Comparison of ENCODE assay signal across 19 cellular contexts in the genomic region with DNA sequence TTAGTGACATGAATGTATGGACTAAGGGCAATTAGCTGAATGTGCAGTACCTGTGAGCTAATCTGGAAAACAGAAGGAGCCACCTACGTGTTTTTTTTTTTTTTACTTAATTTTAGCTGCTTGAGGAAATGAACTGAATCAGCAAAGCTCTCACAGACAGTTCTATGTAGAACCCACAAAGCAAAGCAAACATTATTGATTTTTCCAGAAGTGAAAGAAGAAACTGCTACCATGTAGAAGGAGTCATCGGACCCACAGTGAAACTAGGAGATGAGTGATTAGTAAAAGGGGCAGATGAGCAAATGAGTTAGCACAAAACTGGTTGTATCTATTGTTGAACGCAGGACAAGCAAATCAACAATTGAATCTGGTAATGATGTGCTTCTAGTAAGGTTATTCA.
"Had no signal": no experiment of that assay in that cellular context is flagged by ENCODE, and none has a peak within 500 bp of the region (broad histone marks: within the 10 kb centered on the region; RNA-seq: fewer than 3 reads in every experiment).

No MANE protein-coding gene starts in this region.

- H3K9me3 ChIP-seq: body of pancreas, gastroesophageal sphincter, ovary, psoas muscle, right atrium auricular region, suprapubic skin, tibial nerve had no signal

- H3K4me3 ChIP-seq: body of pancreas, cardiac muscle cell, gastroesophageal sphincter, ovary, psoas muscle, right atrium auricular region, suprapubic skin, tibial nerve had no signal

- ATAC-seq: body of pancreas; gastroesophageal sphincter; natural killer cell treated with Interleukin-12 subunit alpha and Interleukin-12 subunit beta and Interleukin-15 and Interleukin-18, amount 100 ng/mL, for 72 hours; psoas muscle had no signal

- H3K27me3 ChIP-seq: body of pancreas, cardiac muscle cell, gastroesophageal sphincter, ovary, right atrium auricular region, suprapubic skin, tibial nerve had no signal

- H3K36me3 Mint-ChIP-seq: natural killer cell treated with Interleukin-12 subunit alpha and Interleukin-12 subunit beta and Interleukin-15 and Interleukin-18, amount 100 ng/mL, for 72 hours had no signal

- H3K27me3 Mint-ChIP-seq: stimulated activated naive CD8-positive, alpha-beta T cell treated with anti-CD3 and anti-CD28 coated beads, Interleukin-15, Interleukin-2, amounts not matched to agents 100 ng/mL and 50 ng/mL, for 24 hours had no signal

- H3K9me3 Mint-ChIP-seq: natural killer cell treated with Interleukin-12 subunit alpha and Interleukin-12 subunit beta and Interleukin-15 and Interleukin-18, amount 100 ng/mL, for 72 hours; stimulated activated naive CD8-positive, alpha-beta T cell treated with anti-CD3 and anti-CD28 coated beads, Interleukin-15, Interleukin-2, amounts not matched to agents 100 ng/mL and 50 ng/mL, for 24 hours had no signal

- H3K27ac Mint-ChIP-seq: natural killer cell treated with Interleukin-12 subunit alpha and Interleukin-12 subunit beta and Interleukin-15 and Interleukin-18, amount 100 ng/mL, for 72 hours; stimulated activated naive CD8-positive, alpha-beta T cell treated with anti-CD3 and anti-CD28 coated beads, Interleukin-15, Interleukin-2, amounts not matched to agents 100 ng/mL and 50 ng/mL, for 24 hours had no signal

- H3K4me1 ChIP-seq: body of pancreas, psoas muscle, tibial nerve had no signal

- H3K4me3 Mint-ChIP-seq: natural killer cell treated with Interleukin-12 subunit alpha and Interleukin-12 subunit beta and Interleukin-15 and Interleukin-18, amount 100 ng/mL, for 72 hours; stimulated activated naive CD8-positive, alpha-beta T cell treated with anti-CD3 and anti-CD28 coated beads, Interleukin-15, Interleukin-2, amounts not matched to agents 100 ng/mL and 50 ng/mL, for 24 hours had no signal

- DNase-seq: activated CD4-positive, alpha-beta T cell treated with anti-CD3 and anti-CD28 coated beads for 1 hour; activated CD4-positive, alpha-beta T cell treated with anti-CD3 and anti-CD28 coated beads, Interleukin-2, amount 50 U/mL, for 48 hours; activated gamma-delta T cell; activated naive CD4-positive, alpha-beta T cell treated with anti-CD3 and anti-CD28 coated beads, Interleukin-2, amount 50 U/mL, for 16 hours; anterior cingulate cortex; body of pancreas; cortex of kidney; head of caudate nucleus; hypothalamus; ovary; psoas muscle; stimulated activated CD4-positive, alpha-beta T cell treated with anti-CD3 and anti-CD28 coated beads, Interleukin-4, amount 100 ng/mL, for 4 hours had no signal

- H3K36me3 ChIP-seq: cardiac muscle cell, gastroesophageal sphincter, ovary, right atrium auricular region, suprapubic skin, tibial nerve had no signal
